ENCODE assay signal across 34 cellular contexts in genomic region chr1:14903922-14904321, GRCh38.
A peak's percentile ranks its signal among the peaks of the same experiment; 100 is the strongest.
DNase-seq lines count a peak whose midpoint lies in the region; ATAC-seq, FAIRE-seq and TF ChIP-seq lines count a peak whose summit lies in the region.
"Had no signal": no experiment of that assay in that cellular context is flagged by ENCODE, and none has a peak within 500 bp of the region (broad histone marks: within the 10 kb centered on the region; RNA-seq: fewer than 3 reads in every experiment).

No MANE protein-coding gene starts in this region.

- H4K20me1 ChIP-seq in HepG2 (ENCODE audit: insufficient read depth, low read length) (no peaks in the 10 kb centered on the region), K562 (replicated peaks; ENCODE audit: control insufficient read depth, insufficient read depth, low read length) (no peaks in the 10 kb centered on the region; the same call in 1 of the 2 replicates)
- H4K20me1 ChIP-seq: BLaER1; BLaER1 treated with 17β-estradiol and CSF1 and Interleukin-3, amounts not matched to agents 10 nM and 100 nM had no signal

- no peak for FAIRE-seq in HepG2 (lab: Jason Lieb, UNC)
- FAIRE-seq in K562 (lab: Jason Lieb, UNC) = no peak
- FAIRE-seq: A204.1, A549, D721Med had no signal

- TF ChIP-seq POLR2A in HepG2 (IDR thresholded peaks at IDR 0.05; ENCODE audit: insufficient read depth in 1 of 2, low read depth in 2 of 2, low read length in 2 of 2) = no peak
- TF ChIP-seq POLR2A in right lobe of liver (IDR thresholded peaks at IDR 0.05) = no peak
- TF ChIP-seq POLR2A in K562 (conservative IDR thresholded peaks at IDR 0.05) = no peak
- no peak for TF ChIP-seq POLR2A in spleen (IDR thresholded peaks at IDR 0.05)

- H3K27me3 ChIP-seq in HepG2 (ENCODE audit: control insufficient read depth in 1 of 2, insufficient read depth in 2 of 2, low read length in 2 of 2) (peaks cover 1 to 15% of the 10 kb centered on the region in 2 experiments; a peak in 3 of 5 replicates), right lobe of liver (no peaks in the 10 kb centered on the region), K562 (ENCODE audit: control insufficient read depth in 2 of 2, insufficient read depth in 2 of 2, low read length in 2 of 2) (peaks cover 4 to 35% of the 10 kb centered on the region in 2 experiments; a peak in 2 of 5 replicates), spleen (replicated peaks in 1 of 7) (peaks cover 0 to 6% (median 0%) of the 10 kb centered on the region in 7 donors)
- H3K27me3 ChIP-seq: BE2C; BLaER1; BLaER1 treated with 17β-estradiol and CSF1 and Interleukin-3, amounts not matched to agents 10 nM and 100 nM had no signal

- TF ChIP-seq RAD21 in HepG2 (CRISPR knock-in tag; IDR thresholded peaks at IDR 0.05) (no peak), K562 (CRISPR knock-in tag; conservative IDR thresholded peaks at IDR 0.05 in 1 of 2, IDR thresholded peaks at IDR 0.05 in 1 of 2) (no peak)

- H3K9me3 ChIP-seq in HepG2 (ENCODE audit: low read length) (no peaks in the 10 kb centered on the region), right lobe of liver (no peaks in the 10 kb centered on the region), K562 (replicated peaks; ENCODE audit: control insufficient read depth, insufficient read depth, low read depth, low read length) (no peaks in the 10 kb centered on the region), spleen (no peaks in the 10 kb centered on the region)
- H3K9me3 ChIP-seq: A549; BE2C; BLaER1; BLaER1 treated with 17β-estradiol and CSF1 and Interleukin-3, amounts not matched to agents 10 nM and 100 nM; Caco-2 had no signal

- TF ChIP-seq CTCF in HepG2 (CRISPR knock-in tag; IDR thresholded peaks at IDR 0.05) (no peak), right lobe of liver (IDR thresholded peaks at IDR 0.05) (no peak), K562 (IDR thresholded peaks at IDR 0.05 in 2 of 3, conservative IDR thresholded peaks at IDR 0.05 in 1 of 3; ENCODE audit: insufficient read depth in 2 of 3, low read depth in 1 of 3, low read length in 3 of 3) (no peak), glutamatergic neuron (IDR thresholded peaks at IDR 0.05; ENCODE audit: partially characterized antibody, unreplicated experiment) (no peak), spleen (IDR thresholded peaks at IDR 0.05 in 8 of 11, conservative IDR thresholded peaks at IDR 0.05 in 3 of 11) (no peak)

- H3K4me1 ChIP-seq in HepG2 (ENCODE audit: insufficient read depth, low read length) (peaks cover 17% of the 10 kb centered on the region), right lobe of liver (no peaks in the 10 kb centered on the region), K562 (replicated peaks in 1 of 2; ENCODE audit: control insufficient read depth in 2 of 2, insufficient read depth in 2 of 2, low read length in 2 of 2) (peaks cover 4 to 7% of the 10 kb centered on the region in 2 experiments; a peak in 2 of 5 replicates), spleen (peaks cover 0 to 9% (median 0%) of the 10 kb centered on the region in 6 donors)
- H3K4me1 ChIP-seq: A549; BE2C; BLaER1; BLaER1 treated with 17β-estradiol and CSF1 and Interleukin-3, amounts not matched to agents 10 nM and 100 nM; Caco-2 had no signal

- H3K36me3 ChIP-seq in HepG2 (replicated peaks in 1 of 2; ENCODE audit: control insufficient read depth in 1 of 2, insufficient read depth in 2 of 2, low read length in 2 of 2) (no peaks in the 10 kb centered on the region), right lobe of liver (no peaks in the 10 kb centered on the region), K562 (ENCODE audit: control insufficient read depth, insufficient read depth, low read length) (no peaks in the 10 kb centered on the region), spleen (no peaks in the 10 kb centered on the region)
- H3K36me3 ChIP-seq: BE2C; BLaER1; BLaER1 treated with 17β-estradiol and CSF1 and Interleukin-3, amounts not matched to agents 10 nM and 100 nM had no signal

- intact Hi-C loops in HepG2 (cut with micrococcal nuclease; ENCODE audit: unreplicated experiment) (no loop called here), right lobe of liver (cut with DNase I) (no loop called here), K562 (cut with micrococcal nuclease) (no loop called here), spleen (cut with DNase I; ENCODE audit: low total_unique reads) (no loop called here)

- H3K9me3 Mint-ChIP-seq in glutamatergic neuron (ENCODE audit: unreplicated experiment) = peaks cover 4% of the 10 kb centered on the region
- H3K9me3 Mint-ChIP-seq: CD4-positive, alpha-beta memory T cell; CD4-positive, alpha-beta T cell; CD8-positive, alpha-beta memory T cell; CD8-positive, alpha-beta T cell had no signal

- H3K9ac ChIP-seq in HepG2 (ENCODE audit: insufficient read depth, low read depth, low read length) = no peak overlapping the region
- H3K9ac ChIP-seq in K562 (ENCODE audit: insufficient read depth in 1 of 2, low read depth in 2 of 2, low read length in 2 of 2) = no peak overlapping the region
- H3K9ac ChIP-seq: BLaER1; BLaER1 treated with 17β-estradiol and CSF1 and Interleukin-3, amounts not matched to agents 10 nM and 100 nM had no signal

- 52% methylated on average over 11 of the region's 13 CpGs for WGBS in HepG2 (ENCODE audit: low lambda C conversion rate)
- 73% methylated on average over 8 of the region's 13 CpGs for WGBS in right lobe of liver (ENCODE audit: insufficient coverage, low coverage, low lambda C conversion rate, missing lambda C conversion rate)
- 37% methylated on average over 13 of the region's 13 CpGs for WGBS in K562 (ENCODE audit: insufficient coverage, low coverage, missing lambda C conversion rate)
- WGBS in spleen, 5 donors = 89 to 96% (median 93%) methylated on average over 13 of the region's 13 CpGs

- in situ Hi-C loops in HepG2 (cut with HindIII; ENCODE audit: extremely low pct_ligation_motif_present, low pct_unique_long_range_greater_than_20kb) (loop anchor here (25.0 kb wide), 1 partner anchor 133 kb away; no protein-coding TSS in a partner anchor), K562 (cut with MboI) (no loop called here)

- H3K79me2 ChIP-seq in HepG2 (ENCODE audit: insufficient read depth, low read length) = no peaks in the 10 kb centered on the region
- H3K79me2 ChIP-seq in K562 (ENCODE audit: control insufficient read depth, insufficient read depth, low read length) = no peaks in the 10 kb centered on the region

- no peak overlapping the region for H3K4me3 Mint-ChIP-seq in glutamatergic neuron (ENCODE audit: unreplicated experiment)
- H3K4me3 Mint-ChIP-seq: B cell; CD14-positive monocyte; CD4-positive, alpha-beta memory T cell; CD4-positive, alpha-beta T cell; CD4-positive, CD25-positive, alpha-beta regulatory T cell; CD8-positive, alpha-beta memory T cell; CD8-positive, alpha-beta T cell had no signal

- H3K27ac ChIP-seq in HepG2 (ENCODE audit: extremely low read length, insufficient read depth, low read length) = no peak overlapping the region
- H3K27ac ChIP-seq in right lobe of liver = no peak overlapping the region
- no peak overlapping the region for H3K27ac ChIP-seq in K562 (ENCODE audit: extremely low read depth, low read depth, low read length)
- no peak overlapping the region for H3K27ac ChIP-seq in spleen
- H3K27ac ChIP-seq: 22Rv1; A549; BLaER1; BLaER1 treated with 17β-estradiol and CSF1 and Interleukin-3, amounts not matched to agents 10 nM and 100 nM; C4-2B had no signal

- POLR2A ChIA-PET in HepG2 (lab: Yijun Ruan, JAX) (no interaction called here), K562 (lab: Yijun Ruan, JAX) (no interaction called here)

- H3K4me3 ChIP-seq in HepG2 (replicated peaks in 1 of 3; ENCODE audit: insufficient read depth in 1 of 3, low read depth in 2 of 3, low read length in 3 of 3) (no peak overlapping the region), right lobe of liver (no peak overlapping the region), K562 (no peak overlapping the region), spleen (no peak overlapping the region)
- H3K4me3 ChIP-seq: A549; BLaER1; BLaER1 treated with 17β-estradiol and CSF1 and Interleukin-3, amounts not matched to agents 10 nM and 100 nM had no signal

- CTCF ChIA-PET in HepG2 (lab: Yijun Ruan, JAX; ENCODE audit: low intra/inter-chr PET ratio, low total read pairs) (no interaction called here), K562 (lab: Yijun Ruan, JAX; ENCODE audit: low intra/inter-chr PET ratio) (no interaction called here)

- peaks cover 11% of the 10 kb centered on the region for H3K4me1 Mint-ChIP-seq in glutamatergic neuron (ENCODE audit: low read depth, unreplicated experiment)
- H3K4me1 Mint-ChIP-seq: B cell; CD14-positive monocyte; CD4-positive, alpha-beta memory T cell; CD4-positive, CD25-positive, alpha-beta regulatory T cell; CD8-positive, alpha-beta memory T cell had no signal

- H3K4me2 ChIP-seq in HepG2 (ENCODE audit: low read depth, low read length) (no peak overlapping the region), K562 (ENCODE audit: insufficient read depth, low read length) (no peak overlapping the region)
- H3K4me2 ChIP-seq: A549; BLaER1; BLaER1 treated with 17β-estradiol and CSF1 and Interleukin-3, amounts not matched to agents 10 nM and 100 nM had no signal

- DNase-seq in HepG2 (ENCODE audit: low spot score) = no peak
- no peak for DNase-seq in right lobe of liver
- no peak for DNase-seq in K562 (ENCODE audit: extremely low read depth in 1 of 4, low spot score in 3 of 4)
- no peak for DNase-seq in glutamatergic neuron
- DNase-seq in A172 (ENCODE audit: low spot score) = no peak
- DNase-seq in spleen = no peak
- DNase-seq: 8988T; ACHN; AML-193; BE2C; Caco-2; Calu3; CD4-positive, alpha-beta memory T cell; CD4-positive, alpha-beta T cell; CD4-positive, CD25-positive, alpha-beta regulatory T cell; CD8-positive, alpha-beta memory T cell; CD8-positive, alpha-beta T cell; COR-L47; DMS 273 treated with DMSO at 0.1 percent for 48 hours; DMS153; DMS53; DMS79; DMS79 treated with DMSO at 0.1 percent for 48 hours; DND-41; EL had no signal

- H3K27me3 Mint-ChIP-seq in glutamatergic neuron (ENCODE audit: unreplicated experiment) = peaks cover 9% of the 10 kb centered on the region

- BruUV-seq in HepG2 (replicated peaks; lab: Mats Ljungman, UMichigan) (no TSS peak), K562 (replicated peaks; lab: Mats Ljungman, UMichigan) (no TSS peak)

- H3K27ac Mint-ChIP-seq in glutamatergic neuron (ENCODE audit: unreplicated experiment) = peak overlapping the region; percentile 52
- H3K27ac Mint-ChIP-seq: B cell; CD4-positive, alpha-beta memory T cell; CD4-positive, alpha-beta T cell; CD4-positive, CD25-positive, alpha-beta regulatory T cell; CD8-positive, alpha-beta T cell had no signal

- H3K9me1 ChIP-seq in K562 (ENCODE audit: control insufficient read depth, insufficient read depth, low read length) = no peaks in the 10 kb centered on the region

- ATAC-seq in HepG2 = no peak
- no peak for ATAC-seq in right lobe of liver
- ATAC-seq in K562 = no peak
- ATAC-seq: A549; CD8-positive, alpha-beta T cell had no signal

- TF ChIP-seq EP300 in HepG2 (IDR thresholded peaks at IDR 0.05; ENCODE audit: low read depth in 2 of 2, low read length in 2 of 2) (no peak), HepG2 (CRISPR knock-in tag; IDR thresholded peaks at IDR 0.05; ENCODE audit: borderline replicate concordance) (no peak), K562 (IDR thresholded peaks at IDR 0.05; ENCODE audit: low read length) (no peak)

- H3K36me3 Mint-ChIP-seq in glutamatergic neuron (ENCODE audit: unreplicated experiment) = no peaks in the 10 kb centered on the region
- H3K36me3 Mint-ChIP-seq: CD14-positive monocyte; CD4-positive, alpha-beta memory T cell; CD4-positive, CD25-positive, alpha-beta regulatory T cell; CD8-positive, alpha-beta memory T cell; CD8-positive, alpha-beta T cell had no signal

- H2AFZ ChIP-seq in HepG2 (ENCODE audit: low read length) = no peak overlapping the region
- no peak overlapping the region for H2AFZ ChIP-seq in K562 (ENCODE audit: low read depth, low read length)

Comparison
In these comparisons a context has a peak if more than half of its experiments do, and no peak if none do; other contexts are left out.
1. Of the 241 proteins assayed by ChIP-seq in both HepG2 and K562: peak only in HepG2: none; only in K562: CEBPB; in both: none; in neither: 240.